In the genomic region with DNA sequence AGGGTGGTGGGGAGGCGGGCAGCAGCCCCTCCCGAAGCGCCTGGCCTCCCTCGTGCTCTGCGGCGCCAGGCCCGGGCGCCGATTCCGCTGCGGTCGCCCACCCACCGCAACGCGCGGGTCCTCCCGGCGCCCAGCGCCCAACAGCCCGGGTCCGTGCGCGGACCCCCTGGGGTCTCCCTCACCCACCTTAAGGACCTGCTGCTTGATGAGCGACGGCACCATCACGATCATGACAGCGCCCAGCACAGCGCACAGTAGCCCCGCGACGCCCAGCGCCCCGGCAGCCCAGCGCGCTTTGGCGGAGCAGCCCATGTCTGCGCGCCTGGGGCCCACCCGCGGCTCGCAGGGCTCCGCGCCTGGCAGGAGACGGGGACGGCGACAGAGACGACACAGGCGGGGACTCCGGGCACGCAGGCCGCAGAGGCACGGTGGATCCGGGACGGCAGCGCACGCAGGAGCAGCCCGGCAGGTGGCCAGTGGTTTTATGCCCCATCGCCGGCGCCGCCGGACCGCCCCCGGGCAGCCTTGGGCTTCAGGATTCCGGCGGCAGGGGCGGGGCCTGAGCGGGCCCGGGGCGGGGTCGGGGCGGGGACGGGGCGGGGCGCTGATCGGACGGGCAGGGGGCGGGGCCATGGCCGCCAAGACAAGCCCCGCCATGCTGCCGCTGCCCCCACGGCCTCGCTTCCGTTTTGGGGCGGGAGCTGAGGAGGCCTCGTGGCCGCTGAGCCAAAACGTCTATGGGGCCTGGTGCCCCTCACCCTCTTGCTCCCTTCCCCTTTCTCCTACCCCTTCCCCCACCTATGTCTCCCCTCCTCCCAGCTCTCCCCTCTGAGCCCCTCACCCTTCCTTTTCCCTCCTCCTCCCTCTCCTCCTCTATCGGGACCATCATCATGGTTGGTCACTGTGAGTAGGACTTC, we compare ENCODE assay signal across 1 cellular context.
TF ChIP-seq lines count a peak whose summit lies in the region.

A gene with protein sequence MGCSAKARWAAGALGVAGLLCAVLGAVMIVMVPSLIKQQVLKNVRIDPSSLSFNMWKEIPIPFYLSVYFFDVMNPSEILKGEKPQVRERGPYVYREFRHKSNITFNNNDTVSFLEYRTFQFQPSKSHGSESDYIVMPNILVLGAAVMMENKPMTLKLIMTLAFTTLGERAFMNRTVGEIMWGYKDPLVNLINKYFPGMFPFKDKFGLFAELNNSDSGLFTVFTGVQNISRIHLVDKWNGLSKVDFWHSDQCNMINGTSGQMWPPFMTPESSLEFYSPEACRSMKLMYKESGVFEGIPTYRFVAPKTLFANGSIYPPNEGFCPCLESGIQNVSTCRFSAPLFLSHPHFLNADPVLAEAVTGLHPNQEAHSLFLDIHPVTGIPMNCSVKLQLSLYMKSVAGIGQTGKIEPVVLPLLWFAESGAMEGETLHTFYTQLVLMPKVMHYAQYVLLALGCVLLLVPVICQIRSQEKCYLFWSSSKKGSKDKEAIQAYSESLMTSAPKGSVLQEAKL (minus strand): TSS at position 456 of the 917 bp plus-strand sequence. CDS start 144 bp downstream, at position 312.

TF ChIP-seq in HEK293, 187 proteins besides CTCF, POLR2A, EP300 and RAD21 (continued from another document and continues in another):
- TF ChIP-seq, protein P1, sequence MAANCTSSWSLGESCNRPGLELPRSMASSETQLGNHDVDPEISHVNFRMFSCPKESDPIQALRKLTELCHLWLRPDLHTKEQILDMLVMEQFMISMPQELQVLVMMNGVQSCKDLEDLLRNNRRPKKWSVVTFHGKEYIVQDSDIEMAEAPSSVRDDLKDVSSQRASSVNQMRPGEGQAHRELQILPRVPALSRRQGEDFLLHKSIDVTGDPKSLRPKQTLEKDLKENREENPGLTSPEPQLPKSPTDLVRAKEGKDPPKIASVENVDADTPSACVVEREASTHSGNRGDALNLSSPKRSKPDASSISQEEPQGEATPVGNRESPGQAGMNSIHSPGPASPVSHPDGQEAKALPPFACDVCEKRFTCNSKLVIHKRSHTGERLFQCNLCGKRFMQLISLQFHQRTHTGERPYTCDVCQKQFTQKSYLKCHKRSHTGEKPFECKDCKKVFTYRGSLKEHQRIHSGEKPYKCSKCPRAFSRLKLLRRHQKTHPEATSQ (tag by site-specific recombination; IDR thresholded peaks at IDR 0.05): peak; percentile 40
- TF ChIP-seq TRIM28 (IDR thresholded peaks at IDR 0.05; ENCODE audit: borderline replicate concordance, low read length): no peak
- peak; percentile 63 for TF ChIP-seq IKZF3 (tag by site-specific recombination; IDR thresholded peaks at IDR 0.05)
- TF ChIP-seq, protein P2, sequence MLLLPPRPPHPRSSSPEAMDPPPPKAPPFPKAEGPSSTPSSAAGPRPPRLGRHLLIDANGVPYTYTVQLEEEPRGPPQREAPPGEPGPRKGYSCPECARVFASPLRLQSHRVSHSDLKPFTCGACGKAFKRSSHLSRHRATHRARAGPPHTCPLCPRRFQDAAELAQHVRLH (tag by site-specific recombination; IDR thresholded peaks at IDR 0.05): peak; percentile 50; the same call in 1 of the 2 replicates
- TF ChIP-seq RBAK (tag by site-specific recombination; IDR thresholded peaks at IDR 0.05): no peak
- peak; percentile 99 for TF ChIP-seq ZBTB8A (tag by site-specific recombination; IDR thresholded peaks at IDR 0.05)
- peak; percentile 64; the same call in 1 of the 2 replicates for TF ChIP-seq YY2 (tag by site-specific recombination; IDR thresholded peaks at IDR 0.05)
- TF ChIP-seq, protein P3, sequence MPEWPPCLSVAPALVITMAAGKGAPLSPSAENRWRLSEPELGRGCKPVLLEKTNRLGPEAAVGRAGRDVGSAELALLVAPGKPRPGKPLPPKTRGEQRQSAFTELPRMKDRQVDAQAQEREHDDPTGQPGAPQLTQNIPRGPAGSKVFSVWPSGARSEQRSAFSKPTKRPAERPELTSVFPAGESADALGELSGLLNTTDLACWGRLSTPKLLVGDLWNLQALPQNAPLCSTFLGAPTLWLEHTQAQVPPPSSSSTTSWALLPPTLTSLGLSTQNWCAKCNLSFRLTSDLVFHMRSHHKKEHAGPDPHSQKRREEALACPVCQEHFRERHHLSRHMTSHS (tag by site-specific recombination; IDR thresholded peaks at IDR 0.05): no peak
- TF ChIP-seq ZSCAN23 (tag by site-specific recombination; IDR thresholded peaks at IDR 0.05): 0 out of 2 replicates have a peak, but pooled peaks have one; percentile 39
- TF ChIP-seq PRDM1 (tag by site-specific recombination; IDR thresholded peaks at IDR 0.05): no peak
- TF ChIP-seq ZNF114 (tag by site-specific recombination; IDR thresholded peaks at IDR 0.05): no peak
- TF ChIP-seq ZNF311 (tag by site-specific recombination; IDR thresholded peaks at IDR 0.05; ENCODE audit: borderline replicate concordance): no peak
- TF ChIP-seq, protein P4, sequence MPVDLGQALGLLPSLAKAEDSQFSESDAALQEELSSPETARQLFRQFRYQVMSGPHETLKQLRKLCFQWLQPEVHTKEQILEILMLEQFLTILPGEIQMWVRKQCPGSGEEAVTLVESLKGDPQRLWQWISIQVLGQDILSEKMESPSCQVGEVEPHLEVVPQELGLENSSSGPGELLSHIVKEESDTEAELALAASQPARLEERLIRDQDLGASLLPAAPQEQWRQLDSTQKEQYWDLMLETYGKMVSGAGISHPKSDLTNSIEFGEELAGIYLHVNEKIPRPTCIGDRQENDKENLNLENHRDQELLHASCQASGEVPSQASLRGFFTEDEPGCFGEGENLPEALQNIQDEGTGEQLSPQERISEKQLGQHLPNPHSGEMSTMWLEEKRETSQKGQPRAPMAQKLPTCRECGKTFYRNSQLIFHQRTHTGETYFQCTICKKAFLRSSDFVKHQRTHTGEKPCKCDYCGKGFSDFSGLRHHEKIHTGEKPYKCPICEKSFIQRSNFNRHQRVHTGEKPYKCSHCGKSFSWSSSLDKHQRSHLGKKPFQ (tag by site-specific recombination; IDR thresholded peaks at IDR 0.05): 0 out of 2 replicates have a peak, but pooled peaks have one; percentile 35
- TF ChIP-seq, protein P5, sequence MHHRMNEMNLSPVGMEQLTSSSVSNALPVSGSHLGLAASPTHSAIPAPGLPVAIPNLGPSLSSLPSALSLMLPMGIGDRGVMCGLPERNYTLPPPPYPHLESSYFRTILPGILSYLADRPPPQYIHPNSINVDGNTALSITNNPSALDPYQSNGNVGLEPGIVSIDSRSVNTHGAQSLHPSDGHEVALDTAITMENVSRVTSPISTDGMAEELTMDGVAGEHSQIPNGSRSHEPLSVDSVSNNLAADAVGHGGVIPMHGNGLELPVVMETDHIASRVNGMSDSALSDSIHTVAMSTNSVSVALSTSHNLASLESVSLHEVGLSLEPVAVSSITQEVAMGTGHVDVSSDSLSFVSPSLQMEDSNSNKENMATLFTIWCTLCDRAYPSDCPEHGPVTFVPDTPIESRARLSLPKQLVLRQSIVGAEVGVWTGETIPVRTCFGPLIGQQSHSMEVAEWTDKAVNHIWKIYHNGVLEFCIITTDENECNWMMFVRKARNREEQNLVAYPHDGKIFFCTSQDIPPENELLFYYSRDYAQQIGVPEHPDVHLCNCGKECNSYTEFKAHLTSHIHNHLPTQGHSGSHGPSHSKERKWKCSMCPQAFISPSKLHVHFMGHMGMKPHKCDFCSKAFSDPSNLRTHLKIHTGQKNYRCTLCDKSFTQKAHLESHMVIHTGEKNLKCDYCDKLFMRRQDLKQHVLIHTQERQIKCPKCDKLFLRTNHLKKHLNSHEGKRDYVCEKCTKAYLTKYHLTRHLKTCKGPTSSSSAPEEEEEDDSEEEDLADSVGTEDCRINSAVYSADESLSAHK (tag by site-specific recombination; IDR thresholded peaks at IDR 0.05): no peak
- TF ChIP-seq ZNF707 (tag by site-specific recombination; IDR thresholded peaks at IDR 0.05): no peak
- TF ChIP-seq ZNF501 (tag by site-specific recombination; IDR thresholded peaks at IDR 0.05): 0 out of 2 replicates have a peak, but pooled peaks have one; percentile 46
- no peak for TF ChIP-seq ZNF555 (tag by site-specific recombination; conservative IDR thresholded peaks at IDR 0.05)
- TF ChIP-seq ZNF747 (tag by site-specific recombination; IDR thresholded peaks at IDR 0.05): no peak
- no peak for TF ChIP-seq EGR2 (tag by site-specific recombination; IDR thresholded peaks at IDR 0.05; ENCODE audit: low read depth)
- TF ChIP-seq, protein P6, sequence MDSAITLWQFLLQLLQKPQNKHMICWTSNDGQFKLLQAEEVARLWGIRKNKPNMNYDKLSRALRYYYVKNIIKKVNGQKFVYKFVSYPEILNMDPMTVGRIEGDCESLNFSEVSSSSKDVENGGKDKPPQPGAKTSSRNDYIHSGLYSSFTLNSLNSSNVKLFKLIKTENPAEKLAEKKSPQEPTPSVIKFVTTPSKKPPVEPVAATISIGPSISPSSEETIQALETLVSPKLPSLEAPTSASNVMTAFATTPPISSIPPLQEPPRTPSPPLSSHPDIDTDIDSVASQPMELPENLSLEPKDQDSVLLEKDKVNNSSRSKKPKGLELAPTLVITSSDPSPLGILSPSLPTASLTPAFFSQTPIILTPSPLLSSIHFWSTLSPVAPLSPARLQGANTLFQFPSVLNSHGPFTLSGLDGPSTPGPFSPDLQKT (IDR thresholded peaks at IDR 0.05; ENCODE audit: borderline replicate concordance, low read depth, low read length): no peak
- TF ChIP-seq ZNF677 (tag by site-specific recombination; IDR thresholded peaks at IDR 0.05): no peak
- TF ChIP-seq ZNF629 (tag by site-specific recombination; IDR thresholded peaks at IDR 0.05): no peak
- TF ChIP-seq, protein P7, sequence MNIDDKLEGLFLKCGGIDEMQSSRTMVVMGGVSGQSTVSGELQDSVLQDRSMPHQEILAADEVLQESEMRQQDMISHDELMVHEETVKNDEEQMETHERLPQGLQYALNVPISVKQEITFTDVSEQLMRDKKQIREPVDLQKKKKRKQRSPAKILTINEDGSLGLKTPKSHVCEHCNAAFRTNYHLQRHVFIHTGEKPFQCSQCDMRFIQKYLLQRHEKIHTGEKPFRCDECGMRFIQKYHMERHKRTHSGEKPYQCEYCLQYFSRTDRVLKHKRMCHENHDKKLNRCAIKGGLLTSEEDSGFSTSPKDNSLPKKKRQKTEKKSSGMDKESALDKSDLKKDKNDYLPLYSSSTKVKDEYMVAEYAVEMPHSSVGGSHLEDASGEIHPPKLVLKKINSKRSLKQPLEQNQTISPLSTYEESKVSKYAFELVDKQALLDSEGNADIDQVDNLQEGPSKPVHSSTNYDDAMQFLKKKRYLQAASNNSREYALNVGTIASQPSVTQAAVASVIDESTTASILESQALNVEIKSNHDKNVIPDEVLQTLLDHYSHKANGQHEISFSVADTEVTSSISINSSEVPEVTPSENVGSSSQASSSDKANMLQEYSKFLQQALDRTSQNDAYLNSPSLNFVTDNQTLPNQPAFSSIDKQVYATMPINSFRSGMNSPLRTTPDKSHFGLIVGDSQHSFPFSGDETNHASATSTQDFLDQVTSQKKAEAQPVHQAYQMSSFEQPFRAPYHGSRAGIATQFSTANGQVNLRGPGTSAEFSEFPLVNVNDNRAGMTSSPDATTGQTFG (tag by site-specific recombination; IDR thresholded peaks at IDR 0.05; ENCODE audit: borderline replicate concordance): 0 out of 2 replicates have a peak, but pooled peaks have one; percentile 17
- no peak for TF ChIP-seq ZNF24 (tag by site-specific recombination; IDR thresholded peaks at IDR 0.05)
- peak; percentile 87; the same call in 1 of the 2 replicates for TF ChIP-seq ZNF768 (tag by site-specific recombination; IDR thresholded peaks at IDR 0.05)
- TF ChIP-seq ZNF169 (tag by site-specific recombination; IDR thresholded peaks at IDR 0.05): no peak
- no peak for TF ChIP-seq SCRT1 (tag by site-specific recombination; IDR thresholded peaks at IDR 0.05; ENCODE audit: borderline replicate concordance)
- 0 out of 2 replicates have a peak, but pooled peaks have one; percentile 20 for TF ChIP-seq ZNF174 (tag by site-specific recombination; IDR thresholded peaks at IDR 0.05)
- TF ChIP-seq YY1 (tag by site-specific recombination; IDR thresholded peaks at IDR 0.05): peak; percentile 74
- peak; percentile 44; the same call in 1 of the 2 replicates for TF ChIP-seq ZNF423 (tag by site-specific recombination; IDR thresholded peaks at IDR 0.05)
- TF ChIP-seq, protein P8, sequence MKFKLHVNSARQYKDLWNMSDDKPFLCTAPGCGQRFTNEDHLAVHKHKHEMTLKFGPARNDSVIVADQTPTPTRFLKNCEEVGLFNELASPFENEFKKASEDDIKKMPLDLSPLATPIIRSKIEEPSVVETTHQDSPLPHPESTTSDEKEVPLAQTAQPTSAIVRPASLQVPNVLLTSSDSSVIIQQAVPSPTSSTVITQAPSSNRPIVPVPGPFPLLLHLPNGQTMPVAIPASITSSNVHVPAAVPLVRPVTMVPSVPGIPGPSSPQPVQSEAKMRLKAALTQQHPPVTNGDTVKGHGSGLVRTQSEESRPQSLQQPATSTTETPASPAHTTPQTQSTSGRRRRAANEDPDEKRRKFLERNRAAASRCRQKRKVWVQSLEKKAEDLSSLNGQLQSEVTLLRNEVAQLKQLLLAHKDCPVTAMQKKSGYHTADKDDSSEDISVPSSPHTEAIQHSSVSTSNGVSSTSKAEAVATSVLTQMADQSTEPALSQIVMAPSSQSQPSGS (tag by site-specific recombination; IDR thresholded peaks at IDR 0.05; ENCODE audit: low read depth): no peak
- TF ChIP-seq ZBTB1 (tag by site-specific recombination; IDR thresholded peaks at IDR 0.05): peak; percentile 88; the same call in 1 of the 2 replicates
- no peak for TF ChIP-seq ZNF571 (tag by site-specific recombination; IDR thresholded peaks at IDR 0.05)
- peak; percentile 90 for TF ChIP-seq OSR2 (tag by site-specific recombination; IDR thresholded peaks at IDR 0.05)
- no peak; the same call in 1 of the 2 replicates for TF ChIP-seq KLF1 (tag by site-specific recombination; IDR thresholded peaks at IDR 0.05)
- no peak for TF ChIP-seq ZNF416 (tag by site-specific recombination; IDR thresholded peaks at IDR 0.05)
- TF ChIP-seq KLF8 (tag by site-specific recombination; IDR thresholded peaks at IDR 0.05): peak; percentile 64; the same call in 1 of the 2 replicates
- TF ChIP-seq ZNF514 (tag by site-specific recombination; IDR thresholded peaks at IDR 0.05): no peak
- no peak for TF ChIP-seq MZF1 (tag by site-specific recombination; IDR thresholded peaks at IDR 0.05; ENCODE audit: borderline replicate concordance)
- TF ChIP-seq, protein P9, sequence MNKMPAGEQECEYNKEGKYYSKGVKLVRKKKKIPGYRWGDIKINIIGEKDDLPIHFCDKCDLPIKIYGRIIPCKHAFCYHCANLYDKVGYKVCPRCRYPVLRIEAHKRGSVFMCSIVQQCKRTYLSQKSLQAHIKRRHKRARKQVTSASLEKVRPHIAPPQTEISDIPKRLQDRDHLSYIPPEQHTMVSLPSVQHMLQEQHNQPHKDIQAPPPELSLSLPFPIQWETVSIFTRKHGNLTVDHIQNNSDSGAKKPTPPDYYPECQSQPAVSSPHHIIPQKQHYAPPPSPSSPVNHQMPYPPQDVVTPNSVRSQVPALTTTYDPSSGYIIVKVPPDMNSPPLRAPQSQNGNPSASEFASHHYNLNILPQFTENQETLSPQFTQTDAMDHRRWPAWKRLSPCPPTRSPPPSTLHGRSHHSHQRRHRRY (tag by site-specific recombination; IDR thresholded peaks at IDR 0.05): no peak
- TF ChIP-seq ZNF658 (tag by site-specific recombination; IDR thresholded peaks at IDR 0.05): no peak
- TF ChIP-seq ZNF473 (tag by site-specific recombination; IDR thresholded peaks at IDR 0.05): no peak
- no peak for TF ChIP-seq ZNF404 (tag by site-specific recombination; IDR thresholded peaks at IDR 0.05)
- TF ChIP-seq SP7 (tag by site-specific recombination; IDR thresholded peaks at IDR 0.05): peak; percentile 74; the same call in 1 of the 2 replicates
